In genomic region chr7:121953164-121953563, GRCh38 we compare ENCODE assay signal across 15 cellular contexts.
A peak's percentile ranks its signal among the peaks of the same experiment; 100 is the strongest.
DNase-seq lines count a peak whose midpoint lies in the region; ATAC-seq, FAIRE-seq and TF ChIP-seq lines count a peak whose summit lies in the region.
"Had no signal": no experiment of that assay in that cellular context is flagged by ENCODE, and none has a peak within 500 bp of the region (broad histone marks: within the 10 kb centered on the region; RNA-seq: fewer than 3 reads in every experiment).

No MANE protein-coding gene starts in this region.

- no peaks in the 10 kb centered on the region for H3K27me3 ChIP-seq in BLaER1 treated with 17β-estradiol and CSF1 and Interleukin-3, amounts not matched to agents 10 nM and 100 nM
- no peaks in the 10 kb centered on the region for H3K27me3 ChIP-seq in HUES6 (ENCODE audit: control insufficient read depth, insufficient read depth, low read length)
- no peaks in the 10 kb centered on the region for H3K27me3 ChIP-seq in H1 (replicated peaks in 1 of 4; ENCODE audit: control insufficient read depth in 3 of 4, extremely low read depth in 1 of 4, insufficient read depth in 3 of 4, low read length in 3 of 4)

- H3K9me3 Mint-ChIP-seq in activated CD4-positive, alpha-beta T cell treated with anti-CD3 and anti-CD28 coated beads for 36 hours (ENCODE audit: low read depth): no peaks in the 10 kb centered on the region

- no peak overlapping the region for H2AFZ ChIP-seq in H1 (ENCODE audit: low read length)

- DNase-seq in NCI-H748 (lab: John Stamatoyannopoulos, UW; ENCODE audit: unreplicated experiment) (peak; percentile 9), NCI-H748 treated with DMSO at 0.1 percent for 48 hours (lab: John Stamatoyannopoulos, UW) (no peak), H1 (ENCODE audit: low read depth in 1 of 2, low spot score in 2 of 2) (no peak), NCI-H2029 treated with DMSO at 0.1 percent for 48 hours (lab: John Stamatoyannopoulos, UW) (no peak)
- DNase-seq in activated CD4-positive, alpha-beta T cell treated with anti-CD3 and anti-CD28 coated beads for 36 hours: no peak
- DNase-seq: 8988T; AML-193; C1 segment of cervical spinal cord; Calu3; CD4-positive, alpha-beta T cell; DMS 273 treated with DMSO at 0.1 percent for 48 hours; H7 had no signal

- H3K79me2 ChIP-seq in H1 (ENCODE audit: control insufficient read depth in 1 of 2, insufficient read depth in 2 of 2, low read length in 2 of 2): peaks cover 0 to 62% of the 10 kb centered on the region in 2 experiments; a peak in 3 of 4 replicates

- no peak overlapping the region for H3K4me3 Mint-ChIP-seq in activated CD4-positive, alpha-beta T cell treated with anti-CD3 and anti-CD28 coated beads for 36 hours
- H3K4me3 Mint-ChIP-seq: CD4-positive, alpha-beta T cell had no signal

- ATAC-seq in activated CD4-positive, alpha-beta T cell treated with anti-CD3 and anti-CD28 coated beads for 36 hours: no peak
- no peak for ATAC-seq in HG03159 (IDR thresholded peaks at IDR 0.05; ENCODE audit: unreplicated experiment)

- H2BK120ac ChIP-seq in H1 (replicated peaks; ENCODE audit: low read depth, low read length): no peak overlapping the region

- H3K4me1 ChIP-seq in BLaER1 treated with 17β-estradiol and CSF1 and Interleukin-3, amounts not matched to agents 10 nM and 100 nM: peaks cover 19 to 51% (median 44%) of the 10 kb centered on the region in 10 experiments
- peaks cover 45% of the 10 kb centered on the region for H3K4me1 ChIP-seq in HUES6 (ENCODE audit: control insufficient read depth, insufficient read depth, low read length)
- peaks cover 0 to 16% (median 5%) of the 10 kb centered on the region in 4 experiments; a peak in 4 of 7 replicates for H3K4me1 ChIP-seq in H1 (replicated peaks in 1 of 4; ENCODE audit: control insufficient read depth in 3 of 4, insufficient read depth in 4 of 4, low read length in 3 of 4)

- no peaks in the 10 kb centered on the region for H4K20me1 ChIP-seq in BLaER1 treated with 17β-estradiol and CSF1 and Interleukin-3, amounts not matched to agents 10 nM and 100 nM
- no peaks in the 10 kb centered on the region for H4K20me1 ChIP-seq in H1 (replicated peaks in 1 of 2; ENCODE audit: control insufficient read depth in 1 of 2, insufficient read depth in 2 of 2, low read length in 2 of 2)

- H4K91ac ChIP-seq in H1 (replicated peaks; ENCODE audit: insufficient read length, low read length): no peak overlapping the region

- H2BK5ac ChIP-seq in H1 (ENCODE audit: low read depth, low read length): no peak overlapping the region

- H3K36me3 ChIP-seq in BLaER1 treated with 17β-estradiol and CSF1 and Interleukin-3, amounts not matched to agents 10 nM and 100 nM: no peaks in the 10 kb centered on the region
- H3K36me3 ChIP-seq in HUES6 (ENCODE audit: control insufficient read depth, insufficient read depth, low read length): peaks cover 8% of the 10 kb centered on the region; the same call in 1 of the 2 replicates
- peaks cover 0 to 2% (median 0%) of the 10 kb centered on the region in 4 experiments; a peak in 3 of 8 replicates for H3K36me3 ChIP-seq in H1 (ENCODE audit: control insufficient read depth in 2 of 4, insufficient read depth in 4 of 4, low read length in 3 of 4)

- no peak for TF ChIP-seq POLR2A in H1 (IDR thresholded peaks at IDR 0.05; ENCODE audit: control extremely low read depth in 1 of 2, low read depth in 2 of 2, low read length in 2 of 2)

- no peaks in the 10 kb centered on the region for H3K4me1 Mint-ChIP-seq in activated CD4-positive, alpha-beta T cell treated with anti-CD3 and anti-CD28 coated beads for 36 hours

- H3K27me3 Mint-ChIP-seq in activated CD4-positive, alpha-beta T cell treated with anti-CD3 and anti-CD28 coated beads for 36 hours: no peaks in the 10 kb centered on the region
- H3K27me3 Mint-ChIP-seq: CD4-positive, alpha-beta T cell had no signal

- H4K8ac ChIP-seq in H1 (ENCODE audit: extremely low read depth, insufficient read depth, low read length): no peak overlapping the region

- H3K4ac ChIP-seq in H1 (replicated peaks; ENCODE audit: insufficient read length, low read depth, low read length): no peak overlapping the region

- H3K9me3 ChIP-seq in BLaER1 treated with 17β-estradiol and CSF1 and Interleukin-3, amounts not matched to agents 10 nM and 100 nM (replicated peaks in 1 of 11): 0 out of 22 replicates have a peak, but pooled peaks cover 0 to 3% (median 0%) of the 10 kb centered on the region in 11 experiments
- H3K9me3 ChIP-seq in HUES6 (ENCODE audit: control insufficient read depth, insufficient read depth, low read depth, low read length): peaks cover 3% of the 10 kb centered on the region; the same call in 1 of the 2 replicates
- H3K9me3 ChIP-seq in H1 (ENCODE audit: insufficient read depth in 2 of 2, low read depth in 1 of 2, low read length in 1 of 2): no peaks in the 10 kb centered on the region

- H2BK12ac ChIP-seq in H1 (ENCODE audit: low read depth, low read length): no peak overlapping the region

- H3K18ac ChIP-seq in H1 (ENCODE audit: extremely low read depth, low read length): no peak overlapping the region

- peak overlapping the region; percentile 65 for H4K5ac ChIP-seq in H1 (ENCODE audit: insufficient read length, low read depth, low read length)

- H3K23ac ChIP-seq in H1 (ENCODE audit: insufficient read length): no peak overlapping the region

- H2BK20ac ChIP-seq in H1 (ENCODE audit: low read length): no peak overlapping the region

- no peak overlapping the region for H2BK15ac ChIP-seq in H1 (ENCODE audit: low read length)

- no peak for TF ChIP-seq CTCF in H1 (IDR thresholded peaks at IDR 0.05; ENCODE audit: control extremely low read depth in 1 of 3, insufficient read depth in 1 of 3, low read depth in 1 of 3, low read length in 3 of 3)

- H3K27ac Mint-ChIP-seq in activated CD4-positive, alpha-beta T cell treated with anti-CD3 and anti-CD28 coated beads for 36 hours: no peak overlapping the region
- H3K27ac Mint-ChIP-seq: CD4-positive, alpha-beta T cell had no signal

- H3K36me3 Mint-ChIP-seq in activated CD4-positive, alpha-beta T cell treated with anti-CD3 and anti-CD28 coated beads for 36 hours (ENCODE audit: low read depth): no peaks in the 10 kb centered on the region

- CTCF ChIA-PET in H1 (lab: Charles Lee; ENCODE audit: partially characterized antibody): interaction anchor here (0.5 to 1.3 kb wide), 4 partner anchors 41 to 674 kb away, joined by 3 to 4 read pairs (median 3); no protein-coding TSS in a partner anchor
- CTCF ChIA-PET in activated CD4-positive, alpha-beta T cell treated with anti-CD3 and anti-CD28 coated beads for 36 hours (lab: Charles Lee): interaction anchor here (1.4 kb wide), 1 partner anchor 42 kb away, joined by 3 read pairs; no protein-coding TSS in a partner anchor

- no peak overlapping the region for H2AK5ac ChIP-seq in H1 (ENCODE audit: low read depth, low read length)

- no peak overlapping the region for H3K4me3 ChIP-seq in BLaER1 treated with 17β-estradiol and CSF1 and Interleukin-3, amounts not matched to agents 10 nM and 100 nM
- H3K4me3 ChIP-seq in HUES6 (ENCODE audit: low read depth, low read length) (no peak overlapping the region), H1 (ENCODE audit: extremely low read depth in 1 of 4, insufficient read depth in 2 of 4, low read depth in 3 of 4, low read length in 4 of 4) (no peak overlapping the region; a peak in 1 of 8 replicates)

- peak overlapping the region in 7 of 11 experiments; percentile 10 to 50 (median 31); a peak in 8 of 22 replicates for H3K4me2 ChIP-seq in BLaER1 treated with 17β-estradiol and CSF1 and Interleukin-3, amounts not matched to agents 10 nM and 100 nM
- 0 out of 4 replicates have a peak overlapping the region, but pooled peaks of 1 of the 2 experiments have one; percentile 1 for H3K4me2 ChIP-seq in H1 (ENCODE audit: insufficient read depth in 1 of 2, low read depth in 2 of 2, low read length in 2 of 2)

- peaks cover 2% of the 10 kb centered on the region; the same call in 1 of the 2 replicates for H3K79me1 ChIP-seq in H1 (ENCODE audit: low read depth, low read length)

- H3K14ac ChIP-seq in H1 (ENCODE audit: insufficient read length): no peak overlapping the region

- no peak for TF ChIP-seq EP300 in H1 (IDR thresholded peaks at IDR 0.05; ENCODE audit: borderline replicate concordance in 1 of 2, low read depth in 2 of 2, low read length in 2 of 2)

- no peak for TF ChIP-seq RAD21 in H1 (IDR thresholded peaks at IDR 0.05 in 1 of 2, conservative IDR thresholded peaks at IDR 0.05 in 1 of 2; ENCODE audit: low read depth in 2 of 2, low read length in 2 of 2)

- H3K9ac ChIP-seq in BLaER1 treated with 17β-estradiol and CSF1 and Interleukin-3, amounts not matched to agents 10 nM and 100 nM: no peak overlapping the region
- H3K9ac ChIP-seq in HUES6 (ENCODE audit: low read length) (peak overlapping the region; percentile 8), H1 (replicated peaks in 1 of 4; ENCODE audit: extremely low read depth in 1 of 4, low read depth in 3 of 4, low read length in 3 of 4) (no peak overlapping the region)

- intact Hi-C loops in activated CD4-positive, alpha-beta T cell treated with anti-CD3 and anti-CD28 coated beads for 36 hours (cut with DNase I, micrococcal nuclease): no loop called here

- no peaks in the 10 kb centered on the region for H3K23me2 ChIP-seq in H1 (ENCODE audit: low read depth, low read length)

- no peak overlapping the region for H3K27ac ChIP-seq in BLaER1 treated with 17β-estradiol and CSF1 and Interleukin-3, amounts not matched to agents 10 nM and 100 nM
- H3K27ac ChIP-seq in HUES6 (ENCODE audit: low read depth, low read length) (peak overlapping the region; percentile 79), H1 (ENCODE audit: low read depth, low read length) (no peak overlapping the region)

- POLR2A ChIA-PET in H1 (lab: Charles Lee; ENCODE audit: partially characterized antibody): interaction anchor here (0.8 to 5.1 kb wide), 3 partner anchors 13 to 21 kb away, joined by 3 to 35 read pairs (median 4); no protein-coding TSS in a partner anchor
- POLR2A ChIA-PET in activated CD4-positive, alpha-beta T cell treated with anti-CD3 and anti-CD28 coated beads for 36 hours (lab: Charles Lee): no interaction called here

- no peak for FAIRE-seq in H1 (lab: Jason Lieb, UNC)

- no peak overlapping the region for H3K56ac ChIP-seq in H1 (replicated peaks; ENCODE audit: insufficient read length, low read depth, low read length)

TF ChIP-seq in H1, 55 proteins besides CTCF, POLR2A, EP300 and RAD21 (continues in another document):
- no peak for TF ChIP-seq SAP30 (IDR thresholded peaks at IDR 0.05; ENCODE audit: insufficient read depth, insufficient replicate concordance, low read length)
- TF ChIP-seq RBBP5 (IDR thresholded peaks at IDR 0.05; ENCODE audit: borderline replicate concordance, low read depth, low read length): no peak
- TF ChIP-seq BRCA1 (IDR thresholded peaks at IDR 0.05; ENCODE audit: low read depth, low read length): no peak
- TF ChIP-seq RFX5 (IDR thresholded peaks at IDR 0.05; ENCODE audit: borderline replicate concordance, low read depth, low read length): no peak
- TF ChIP-seq KDM1A (IDR thresholded peaks at IDR 0.05; ENCODE audit: borderline replicate concordance, low read length): no peak
- TF ChIP-seq HDAC2 (IDR thresholded peaks at IDR 0.05; ENCODE audit: borderline replicate concordance in 1 of 2, low read depth in 2 of 2, low read length in 2 of 2): no peak
- no peak for TF ChIP-seq SRF (IDR thresholded peaks at IDR 0.05; ENCODE audit: low read depth, low read length)
- TF ChIP-seq TAF1 (IDR thresholded peaks at IDR 0.05; ENCODE audit: low read depth, low read length): no peak
